1 cellular context compared by ENCODE assay signal in genomic region chr3:195212033-195212748, GRCh38.
TF ChIP-seq lines count a peak whose summit lies in the region.

No MANE protein-coding gene starts in this region.

TF ChIP-seq in HepG2, 621 proteins besides CTCF, POLR2A, EP300 and RAD21:
- TF ChIP-seq ADNP (CRISPR knock-in tag; IDR thresholded peaks at IDR 0.05) (no peak), ZNF562 (CRISPR knock-in tag; IDR thresholded peaks at IDR 0.05; ENCODE audit: borderline replicate concordance) (no peak), SOX13 (IDR thresholded peaks at IDR 0.05) (no peak), SOX13 (CRISPR knock-in tag; conservative IDR thresholded peaks at IDR 0.05 in 1 of 2, IDR thresholded peaks at IDR 0.05 in 1 of 2) (no peak), PLSCR1 (CRISPR knock-in tag; IDR thresholded peaks at IDR 0.05; ENCODE audit: borderline replicate concordance) (no peak), ZNF558 (CRISPR knock-in tag; IDR thresholded peaks at IDR 0.05; ENCODE audit: borderline replicate concordance) (no peak), ZFP1 (CRISPR knock-in tag; IDR thresholded peaks at IDR 0.05) (no peak), ZNF543 (CRISPR knock-in tag; IDR thresholded peaks at IDR 0.05) (no peak), TOE1 (CRISPR knock-in tag; IDR thresholded peaks at IDR 0.05) (no peak), SPEN (CRISPR knock-in tag; IDR thresholded peaks at IDR 0.05; ENCODE audit: low read depth) (no peak), FOXP1 (IDR thresholded peaks at IDR 0.05) (no peak), FOXP1 (CRISPR knock-in tag; IDR thresholded peaks at IDR 0.05) (no peak)
TF ChIP-seq in HepG2: peak in this region for 0.
